8 cellular contexts compared by ENCODE assay signal in the genomic region with DNA sequence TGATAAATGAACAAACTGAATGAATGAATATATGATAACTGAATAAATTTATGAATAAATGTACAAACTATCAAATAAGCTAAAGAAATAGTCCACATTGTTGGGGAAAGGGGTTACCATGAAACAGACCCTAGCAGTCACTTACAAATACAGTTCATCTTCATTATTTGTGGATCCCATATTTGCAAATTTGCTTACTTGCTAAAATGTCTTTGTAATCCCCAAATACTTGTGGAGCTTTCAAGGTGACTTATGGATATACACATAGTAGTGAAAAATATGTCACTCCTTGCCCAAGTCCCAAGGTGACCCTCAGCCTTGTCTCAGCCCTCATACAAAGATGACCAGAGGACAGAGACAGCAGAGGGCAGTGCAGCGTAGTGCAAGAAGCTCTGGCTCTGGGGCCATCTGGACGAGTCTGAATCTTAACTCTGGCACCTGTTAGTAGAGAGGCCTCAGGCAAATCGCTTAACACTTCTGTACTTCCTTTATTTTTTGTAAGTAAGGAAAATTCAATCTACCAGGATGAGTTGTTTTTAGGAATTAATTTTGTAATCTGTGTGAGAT. TPM values are rescaled to one million over a fixed set of nuclear protein-coding genes. Genes with fewer than 3 reads are reported as not detected.
DNase-seq lines count a peak whose midpoint lies in the region; ATAC-seq and TF ChIP-seq lines count a peak whose summit lies in the region.

No MANE protein-coding gene starts in this region.

- H4K20me1 ChIP-seq in osteoblast (ENCODE audit: insufficient read depth, low read length) = no peaks in the 10 kb centered on the region

- no peak for ATAC-seq in HG03108 (IDR thresholded peaks at IDR 0.05; ENCODE audit: unreplicated experiment)

- H3K4me1 ChIP-seq in osteoblast (ENCODE audit: insufficient read depth, low read length) = peaks cover 10% of the 10 kb centered on the region

- no peaks in the 10 kb centered on the region for H3K36me3 ChIP-seq in osteoblast (ENCODE audit: insufficient read depth, low read length)

- no peak overlapping the region for H3K4me2 ChIP-seq in osteoblast (ENCODE audit: insufficient read depth, low read length)

- peak; percentile 13 for DNase-seq in DMS79 (lab: John Stamatoyannopoulos, UW)
- DNase-seq in LHCN-M2 (ENCODE audit: low read depth) = peak; percentile 59
- peak; percentile 90 for DNase-seq in SK-MEL-5 (ENCODE audit: low read depth, low spot score)
- DNase-seq in fibroblast of the conjunctiva (ENCODE audit: low read depth) = peak; percentile 1
- no peak for DNase-seq in osteoblast (ENCODE audit: insufficient read length, low spot score, missing footprints)
- no peak for DNase-seq in cortex of kidney (lab: John Stamatoyannopoulos, UW)
- no peak for DNase-seq in CD1c-positive myeloid dendritic cell (ENCODE audit: extremely low spot score)

- peak; percentile 60 for TF ChIP-seq CTCF in osteoblast (IDR thresholded peaks at IDR 0.05; ENCODE audit: extremely low read depth, low read depth, low read length)

- no peaks in the 10 kb centered on the region for H3K79me2 ChIP-seq in osteoblast (ENCODE audit: insufficient read depth, low read length)

- H2AFZ ChIP-seq in osteoblast (ENCODE audit: low read length) = no peak overlapping the region

- no peak overlapping the region for H3K4me3 ChIP-seq in osteoblast (ENCODE audit: insufficient read depth, low read length)

- no peak overlapping the region for H3K27ac ChIP-seq in osteoblast (ENCODE audit: low read depth, low read length)

- in situ Hi-C loops in SK-MEL-5 (cut with HindIII; ENCODE audit: low pct_unique_long_range_greater_than_20kb, low sequenced_read_pairs) = loop anchor here (10.0 kb wide), 1 partner anchor 71 kb away; no protein-coding TSS in a partner anchor

- H3K27me3 ChIP-seq in osteoblast (ENCODE audit: insufficient read depth, low read length) = peaks cover 17% of the 10 kb centered on the region

- H3K9me3 ChIP-seq in osteoblast (ENCODE audit: low read depth, low read length) = no peaks in the 10 kb centered on the region

RNA-seq across cellular contexts. Expression of a gene that starts 3.1 kb away (rescaled TPM):
- 0.06 and 0.17 TPM in 2 replicates for total RNA-seq in LHCN-M2 (2014; rRNA removed)
- 0.15 TPM for polyA plus RNA-seq in LHCN-M2 (2012)
- total RNA-seq in SK-MEL-5 (2014; rRNA removed; shearing (Covaris generic)) = 1.0 and 1.5 TPM in 2 replicates
- 1.5 TPM in 2 replicates for polyA plus RNA-seq in SK-MEL-5 (2015; cell fraction: cytosol; rRNA removed)
- polyA plus RNA-seq in SK-MEL-5 (2015; cell fraction: nucleus; rRNA removed) = 0.93 and 1.5 TPM in 2 replicates
- total RNA-seq in osteoblast = 0.36 and 0.59 TPM in 2 replicates

Comparison
In these comparisons a context has a peak if more than half of its experiments do, and no peak if none do; other contexts are left out.
1. DNase-seq: peak in DMS79 (single experiment), LHCN-M2 (single experiment), SK-MEL-5 (single experiment) and fibroblast of the conjunctiva (single experiment); none in osteoblast (single experiment), cortex of kidney (single experiment) and CD1c-positive myeloid dendritic cell (single experiment).